Comparison of ENCODE assay signal across 37 cellular contexts in genomic region chr19:13466697-13467096, GRCh38. TPM values are rescaled to one million over a fixed set of nuclear protein-coding genes. Genes with fewer than 3 reads are reported as not detected.
"Had no signal": no experiment of that assay in that cellular context is flagged by ENCODE, and none has a peak within 500 bp of the region (broad histone marks: within the 10 kb centered on the region; RNA-seq: fewer than 3 reads in every experiment).

No MANE protein-coding gene starts in this region.

- H3K4me3 ChIP-seq: MG63 had no signal

- H3K4me2 ChIP-seq: KMS-11 had no signal

- DNase-seq: Karpas-422, Kasumi-1, MG63, MM.1S, MV-4-11, NCI-H1048, NCI-H1092, NCI-H1092 treated with DMSO at 0.1 percent for 48 hours, NCI-H1105, NCI-H1105 treated with DMSO at 0.1 percent for 48 hours, NCI-H1417, NCI-H1417 treated with DMSO at 0.1 percent for 48 hours, NCI-H1436, NCI-H1436 treated with DMSO at 0.1 percent for 48 hours, NCI-H146, NCI-H1694, NCI-H1694 treated with DMSO at 0.1 percent for 48 hours, NCI-H187, NCI-H187 treated with DMSO at 0.1 percent for 48 hours, NCI-H1930, NCI-H2029, NCI-H2029 treated with DMSO at 0.1 percent for 48 hours, NCI-H2081, NCI-H2081 treated with DMSO at 0.1 percent for 48 hours, NCI-H2171, NCI-H2171 treated with DMSO at 0.1 percent for 48 hours, NCI-H2227 treated with DMSO at 0.1 percent for 48 hours, NCI-H226, NCI-H345, NCI-H446, NCI-H446 treated with DMSO at 0.1 percent for 48 hours, NCI-H510A, NCI-H510A treated with DMSO at 0.1 percent for 48 hours, NCI-H524 had no signal

- H3K36me3 ChIP-seq: MG63 had no signal

- H3K27ac ChIP-seq: KMS-11 had no signal

RNA-seq across cellular contexts. Expression of gene CACNA1A, which starts 39.6 kb away (rescaled TPM):
- total RNA-seq: MCF 10A, NCI-H460 had no signal
